32 cellular contexts compared by ENCODE assay signal in the genomic region with DNA sequence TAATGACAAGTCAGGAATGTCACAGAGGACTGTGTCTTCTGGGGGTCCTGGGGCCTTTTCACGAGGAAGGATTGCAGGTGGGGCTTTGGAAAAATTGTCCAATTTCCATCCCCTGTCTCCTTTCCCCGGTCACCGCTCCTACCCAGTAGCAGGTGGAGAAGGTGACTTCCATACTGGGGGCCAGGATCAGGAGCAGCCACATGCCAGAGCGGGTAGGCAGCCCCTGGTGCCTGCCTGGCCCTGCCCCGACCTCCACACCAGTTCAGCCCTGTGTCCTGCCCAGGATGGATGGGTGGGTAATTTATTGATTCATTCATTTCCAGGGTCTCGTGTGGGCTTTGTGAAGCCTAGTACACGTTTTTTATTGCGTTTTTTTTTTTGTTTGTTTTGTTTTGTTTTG.
"Had no signal": no experiment of that assay in that cellular context is flagged by ENCODE, and none has a peak within 500 bp of the region (broad histone marks: within the 10 kb centered on the region; RNA-seq: fewer than 3 reads in every experiment).

No MANE protein-coding gene starts in this region.

- H3K9me3 ChIP-seq: breast epithelium, MG63, SJCRH30 had no signal

- H3K36me3 Mint-ChIP-seq: activated CD8-positive, alpha-beta memory T cell treated with anti-CD3 and anti-CD28 coated beads, Interleukin-2, amount 10 ng/mL, durations not matched to agents 7 days and 5 days had no signal

- H3K4me1 Mint-ChIP-seq: activated CD4-positive, alpha-beta memory T cell treated with anti-CD3 and anti-CD28 coated beads, Interleukin-2, amount 10 ng/mL, durations not matched to agents 7 days and 5 days; activated CD8-positive, alpha-beta memory T cell treated with anti-CD3 and anti-CD28 coated beads, Interleukin-2, amount 10 ng/mL, durations not matched to agents 7 days and 5 days had no signal

- H3K4me3 Mint-ChIP-seq: activated CD4-positive, alpha-beta memory T cell treated with anti-CD3 and anti-CD28 coated beads, Interleukin-2, amount 10 ng/mL, durations not matched to agents 7 days and 5 days; activated CD8-positive, alpha-beta memory T cell treated with anti-CD3 and anti-CD28 coated beads, Interleukin-2, amount 10 ng/mL, durations not matched to agents 7 days and 5 days; activated naive CD8-positive, alpha-beta T cell treated with anti-CD3 and anti-CD28 coated beads for 36 hours had no signal

- H3K27ac Mint-ChIP-seq: activated CD4-positive, alpha-beta memory T cell treated with anti-CD3 and anti-CD28 coated beads, Interleukin-2, amount 10 ng/mL, durations not matched to agents 7 days and 5 days; activated CD8-positive, alpha-beta memory T cell treated with anti-CD3 and anti-CD28 coated beads, Interleukin-2, amount 10 ng/mL, durations not matched to agents 7 days and 5 days; activated naive CD8-positive, alpha-beta T cell treated with anti-CD3 and anti-CD28 coated beads for 36 hours had no signal

- H3K36me3 ChIP-seq: ascending aorta, breast epithelium, MG63, SJCRH30, WERI-Rb-1 had no signal

- H3K4me1 ChIP-seq: ascending aorta, breast epithelium, SJCRH30 had no signal

- H3K4me3 ChIP-seq: ascending aorta, breast epithelium, MG63, SJCRH30, SK-N-MC had no signal

- H3K27me3 ChIP-seq: ascending aorta, breast epithelium, MG63 had no signal

- ATAC-seq: activated CD8-positive, alpha-beta memory T cell treated with anti-CD3 and anti-CD28 coated beads, Interleukin-2, amount 10 ng/mL, durations not matched to agents 7 days and 5 days; Panc1 had no signal

- DNase-seq: activated CD4-positive, alpha-beta memory T cell treated with anti-CD3 and anti-CD28 coated beads, Interleukin-2, amount 10 ng/mL, durations not matched to agents 7 days and 5 days; activated CD4-positive, alpha-beta T cell treated with anti-CD3 and anti-CD28 coated beads for 1 hour; activated CD4-positive, alpha-beta T cell treated with anti-CD3 and anti-CD28 coated beads for 48 hours; activated CD4-positive, CD25-positive, alpha-beta regulatory T cell; activated CD8-positive, alpha-beta memory T cell treated with anti-CD3 and anti-CD28 coated beads for 24 hours; activated CD8-positive, alpha-beta memory T cell treated with anti-CD3 and anti-CD28 coated beads, Interleukin-2, amount 10 ng/mL, durations not matched to agents 7 days and 5 days; activated CD8-positive, alpha-beta memory T cell treated with anti-CD3 and anti-CD28 coated beads, Interleukin-2, amount 50 U/mL, for 48 hours; activated effector memory CD4-positive, alpha-beta T cell treated with Interleukin-2 at 50 U/mL for 16 hours; activated naive CD4-positive, alpha-beta T cell treated with anti-CD3 and anti-CD28 coated beads, Interleukin-2, amount 50 U/mL, for 16 hours; activated naive CD8-positive, alpha-beta T cell treated with anti-CD3 and anti-CD28 coated beads for 36 hours; activated T-cell treated with anti-CD3 and anti-CD28 coated beads, Interleukin-2, amount 50 U/mL, for 48 hours; amniotic stem cell; caudate nucleus; Kasumi-1; KG1; MG63; NCI-H1048; NCI-H1105 treated with DMSO at 0.1 percent for 48 hours; NCI-H1436; NCI-H1694; NCI-H1930; NCI-H2081 treated with DMSO at 0.1 percent for 48 hours; NCI-H345; NCI-H524 treated with DMSO at 0.1 percent for 48 hours; SHP77; SJCRH30; T1000; WERI-Rb-1 had no signal

- H3K27me3 Mint-ChIP-seq: activated CD4-positive, alpha-beta memory T cell treated with anti-CD3 and anti-CD28 coated beads, Interleukin-2, amount 10 ng/mL, durations not matched to agents 7 days and 5 days; activated CD8-positive, alpha-beta memory T cell treated with anti-CD3 and anti-CD28 coated beads, Interleukin-2, amount 10 ng/mL, durations not matched to agents 7 days and 5 days; activated naive CD8-positive, alpha-beta T cell treated with anti-CD3 and anti-CD28 coated beads for 36 hours had no signal

- H3K27ac ChIP-seq: ascending aorta, breast epithelium, SJCRH30, SK-N-MC, WERI-Rb-1 had no signal
